Comparison of ENCODE assay signal across 8 cellular contexts in the genomic region with DNA sequence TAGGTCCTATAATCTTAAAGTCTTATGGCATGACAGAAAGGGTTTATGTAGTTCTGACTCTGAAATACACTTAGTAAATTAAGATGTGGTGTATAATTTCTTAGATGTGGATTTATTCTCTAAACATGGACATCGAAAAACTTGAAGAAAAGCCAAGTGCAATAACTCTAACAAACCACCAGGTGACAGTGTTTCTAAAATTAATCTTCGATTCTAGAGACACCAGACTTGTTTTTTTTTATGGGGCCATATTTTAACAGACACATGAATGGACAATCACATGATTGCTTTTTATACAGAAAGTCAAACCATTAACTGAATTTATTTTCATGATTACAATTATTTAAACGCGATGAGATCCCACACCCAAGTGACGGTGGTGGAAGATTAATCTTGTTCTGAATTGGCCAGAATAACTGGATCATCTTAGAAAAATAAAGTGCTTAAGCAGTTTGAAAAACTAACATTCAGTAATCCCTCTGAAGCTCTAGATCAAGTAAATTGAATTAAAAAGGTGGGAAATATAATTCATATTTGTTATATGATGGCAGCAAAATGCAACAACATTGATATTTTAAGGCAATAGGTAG.
DNase-seq lines count a peak whose midpoint lies in the region; ATAC-seq and TF ChIP-seq lines count a peak whose summit lies in the region.

No MANE protein-coding gene starts in this region.

- H3K27me3 ChIP-seq in Peyer's patch = no peaks in the 10 kb centered on the region
- H3K27me3 ChIP-seq in fibroblast of lung (ENCODE audit: control insufficient read depth, insufficient read depth, low read length) = no peaks in the 10 kb centered on the region
- H3K27me3 ChIP-seq in stomach = no peaks in the 10 kb centered on the region

- WGBS in stomach, 5 donors = 26 to 33% (median 28%) methylated on average over 5 of the region's 5 CpGs

- H2AFZ ChIP-seq in fibroblast of lung (ENCODE audit: low read length) = no peak overlapping the region

- no peak for ATAC-seq in HG02642 (IDR thresholded peaks at IDR 0.05; ENCODE audit: poor library complexity, unreplicated experiment)

- intact Hi-C loops in stomach (cut with DNase I; ENCODE audit: low total_unique reads) = no loop called here
- intact Hi-C loops in head of caudate nucleus (cut with DNase I) = loop anchor here (5.0 kb wide), 1 partner anchor 307 kb away; the partner anchor contains the start of gene LSAMP

- H3K9ac ChIP-seq in fibroblast of lung (ENCODE audit: insufficient read depth, low read length) = no peak overlapping the region

- no peaks in the 10 kb centered on the region for H3K4me1 ChIP-seq in Peyer's patch
- no peaks in the 10 kb centered on the region for H3K4me1 ChIP-seq in fibroblast of lung (ENCODE audit: control insufficient read depth, extremely low read depth, insufficient read depth, low read length)
- peaks cover 0 to 10% (median 0%) of the 10 kb centered on the region in 4 donors for H3K4me1 ChIP-seq in stomach

- H3K4me3 ChIP-seq in Peyer's patch (no peak overlapping the region), fibroblast of lung (replicated peaks in 1 of 4; ENCODE audit: control extremely low read depth in 1 of 4, insufficient read depth in 1 of 4, low read depth in 3 of 4, low read length in 4 of 4) (no peak overlapping the region), stomach (no peak overlapping the region)

- H3K36me3 ChIP-seq in Peyer's patch (no peaks in the 10 kb centered on the region), fibroblast of lung (ENCODE audit: control insufficient read depth, insufficient read depth, low read length) (no peaks in the 10 kb centered on the region), stomach (no peaks in the 10 kb centered on the region)

- no peak overlapping the region for H3K4me2 ChIP-seq in fibroblast of lung (ENCODE audit: extremely low read depth, insufficient read depth, low read length)

- DNase-seq in NOMO-1 treated with DMSO at 0.1 percent for 48 hours (lab: John Stamatoyannopoulos, UW; ENCODE audit: unreplicated experiment) = peak; percentile 28
- no peak for DNase-seq in NOMO-1 treated with dmso at 0.1 percent for 144 hours (lab: John Stamatoyannopoulos, UW; ENCODE audit: unreplicated experiment)
- peak; percentile 69 for DNase-seq in HT-29 (ENCODE audit: low spot score)
- no peak for DNase-seq in Peyer's patch
- DNase-seq in fibroblast of lung (ENCODE audit: low read depth in 2 of 2) = peak; percentile 32 to 72
- no peak for DNase-seq in stomach
- DNase-seq in head of caudate nucleus = no peak

- TF ChIP-seq CTCF in Peyer's patch (IDR thresholded peaks at IDR 0.05) = peak; percentile 27 to 67 (median 52)
- peak; percentile 25 to 85 for TF ChIP-seq CTCF in fibroblast of lung (conservative IDR thresholded peaks at IDR 0.05 in 1 of 2, IDR thresholded peaks at IDR 0.05 in 1 of 2; ENCODE audit: low read depth in 1 of 2, low read length in 2 of 2)
- peak in 5 of 7 experiments; percentile 41 to 66 (median 65) for TF ChIP-seq CTCF in stomach (IDR thresholded peaks at IDR 0.05)

- no peaks in the 10 kb centered on the region for H3K79me2 ChIP-seq in fibroblast of lung (ENCODE audit: control insufficient read depth, insufficient read depth, low read length)

- TF ChIP-seq POLR2A in Peyer's patch (IDR thresholded peaks at IDR 0.05) (no peak), stomach (IDR thresholded peaks at IDR 0.05) (no peak)

- H3K9me3 ChIP-seq in Peyer's patch (no peaks in the 10 kb centered on the region), fibroblast of lung (ENCODE audit: control insufficient read depth, insufficient read depth, low read depth, low read length) (no peaks in the 10 kb centered on the region), stomach (peaks cover 0 to 2% (median 1%) of the 10 kb centered on the region in 4 donors)

- H3K27ac ChIP-seq in Peyer's patch (no peak overlapping the region), fibroblast of lung (ENCODE audit: insufficient read depth, low read length) (no peak overlapping the region), stomach (no peak overlapping the region)

- no peak for TF ChIP-seq EP300 in stomach (IDR thresholded peaks at IDR 0.05)

- H4K20me1 ChIP-seq in fibroblast of lung (ENCODE audit: control insufficient read depth, extremely low read depth, insufficient read depth, low read length) = no peaks in the 10 kb centered on the region

Comparison
In these comparisons a context has a peak if more than half of its experiments do, and no peak if none do; other contexts are left out.
1. DNase-seq: peak in NOMO-1 treated with DMSO at 0.1 percent for 48 hours (single experiment), HT-29 (single experiment) and fibroblast of lung (2 of 2); none in NOMO-1 treated with dmso at 0.1 percent for 144 hours (single experiment), Peyer's patch (0 of 3), stomach (single experiment) and head of caudate nucleus (0 of 42).
2. Peak in every context shown above with its lines, with median percentiles within 50 percentile points of each other: CTCF ChIP-seq.